In genomic region chr11:118310271-118310670, GRCh38 we compare ENCODE assay signal across 14 cellular contexts. TPM values are rescaled to one million over a fixed set of nuclear protein-coding genes. Genes with fewer than 3 reads are reported as not detected.
"Had no signal": no experiment of that assay in that cellular context is flagged by ENCODE, and none has a peak within 500 bp of the region (broad histone marks: within the 10 kb centered on the region; RNA-seq: fewer than 3 reads in every experiment).

No MANE protein-coding gene starts in this region.

- H3K27ac ChIP-seq: dorsolateral prefrontal cortex, lower lobe of right lung, parathyroid adenoma had no signal

- DNase-seq: activated CD4-positive, CD25-positive, alpha-beta regulatory T cell; activated CD8-positive, alpha-beta memory T cell treated with anti-CD3 and anti-CD28 coated beads for 24 hours; activated naive CD4-positive, alpha-beta T cell; dorsolateral prefrontal cortex; glutamatergic neuron; lower lobe of right lung; midbrain; stimulated activated CD4-positive, alpha-beta T cell treated with anti-CD3 and anti-CD28 coated beads, Interleukin-15, amount 100 ng/mL, for 24 hours; stimulated activated CD4-positive, alpha-beta T cell treated with anti-CD3 and anti-CD28 coated beads, Interleukin-4, amount 100 ng/mL, for 24 hours had no signal

- H3K9me3 ChIP-seq: lower lobe of right lung had no signal

- ATAC-seq: esophagus mucosa, lower lobe of right lung had no signal

RNA-seq across cellular contexts. Expression of gene CD3E, which starts 5.7 kb away (rescaled TPM):
- total RNA-seq: astrocyte, fibroblast of villous mesenchyme, renal cortical epithelial cell had no signal

RNA-seq across cellular contexts. Expression of gene CD3D, which starts 32.2 kb away (rescaled TPM):
- total RNA-seq: fibroblast of villous mesenchyme, renal cortical epithelial cell had no signal

RNA-seq across cellular contexts. Expression of gene CD3G, which starts 33.9 kb away (rescaled TPM):
- total RNA-seq: astrocyte, fibroblast of villous mesenchyme, renal cortical epithelial cell had no signal

RNA-seq across cellular contexts. Expression of gene MPZL2, which starts 46.2 kb away (rescaled TPM):
- total RNA-seq: fibroblast of villous mesenchyme had no signal
